In the genomic region with DNA sequence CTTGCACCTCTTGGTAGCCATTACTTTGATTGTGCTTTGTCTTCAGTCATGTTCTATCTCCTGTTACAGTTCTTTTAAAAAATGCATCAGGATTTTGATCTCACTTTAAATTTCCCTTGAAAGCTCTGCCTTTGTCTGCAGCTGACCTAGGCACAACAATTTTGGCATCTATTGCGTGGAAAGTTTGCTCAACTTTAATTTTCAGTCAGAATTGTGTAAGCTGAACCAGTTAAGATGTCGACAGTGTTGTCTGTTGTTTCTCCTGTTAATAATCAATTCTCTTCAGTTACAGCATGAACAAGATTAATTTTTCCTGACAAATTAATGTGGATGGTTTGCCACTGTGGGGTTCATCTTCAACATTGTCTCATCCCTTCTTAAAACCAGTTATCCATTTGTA, we compare ENCODE assay signal across 33 cellular contexts. TPM values are rescaled to one million over a fixed set of nuclear protein-coding genes. Genes with fewer than 3 reads are reported as not detected.
DNase-seq lines count a peak whose midpoint lies in the region; ATAC-seq, FAIRE-seq and TF ChIP-seq lines count a peak whose summit lies in the region.
"Had no signal": no experiment of that assay in that cellular context is flagged by ENCODE, and none has a peak within 500 bp of the region (broad histone marks: within the 10 kb centered on the region; RNA-seq: fewer than 3 reads in every experiment).

No MANE protein-coding gene starts in this region.

- H3K79me2 ChIP-seq in HepG2 (ENCODE audit: insufficient read depth, low read length) = no peaks in the 10 kb centered on the region

- in situ Hi-C loops in HepG2 (cut with HindIII; ENCODE audit: extremely low pct_ligation_motif_present, low pct_unique_long_range_greater_than_20kb) = no loop called here

- H2AFZ ChIP-seq in HepG2 (ENCODE audit: low read length) = no peak overlapping the region

- ATAC-seq in HepG2 (no peak), left lobe of liver (peak; percentile 80), right lobe of liver (peak; percentile 45 to 88 (median 62))
- ATAC-seq: A549; CD8-positive, alpha-beta T cell had no signal

- intact Hi-C loops in HepG2 (cut with micrococcal nuclease; ENCODE audit: unreplicated experiment) = no loop called here
- intact Hi-C loops in right lobe of liver (cut with DNase I) = no loop called here

- no peak overlapping the region for H3K27ac ChIP-seq in liver (ENCODE audit: low read depth in 1 of 2, low read length in 2 of 2)
- H3K27ac ChIP-seq in HepG2 (ENCODE audit: extremely low read length, insufficient read depth, low read length) = no peak overlapping the region
- no peak overlapping the region for H3K27ac ChIP-seq in right lobe of liver
- H3K27ac ChIP-seq: 22Rv1; A549; BLaER1; BLaER1 treated with 17β-estradiol and CSF1 and Interleukin-3, amounts not matched to agents 10 nM and 100 nM; C4-2B had no signal

- no TSS peak for BruUV-seq in HepG2 (replicated peaks; lab: Mats Ljungman, UMichigan)

- POLR2A ChIA-PET in HepG2 (lab: Yijun Ruan, JAX) = no interaction called here

- peaks cover 0 to 1% (median 0%) of the 10 kb centered on the region in 4 donors for H3K9me3 ChIP-seq in liver (ENCODE audit: control insufficient read depth in 4 of 4, low read length in 3 of 4)
- H3K9me3 ChIP-seq in HepG2 (ENCODE audit: low read length) = no peaks in the 10 kb centered on the region
- no peaks in the 10 kb centered on the region for H3K9me3 ChIP-seq in right lobe of liver
- H3K9me3 ChIP-seq: A549, BE2C had no signal

- FAIRE-seq in HepG2 (lab: Jason Lieb, UNC) = no peak
- FAIRE-seq: A204.1, A549, D721Med had no signal

- H3K9ac ChIP-seq in liver (ENCODE audit: low read depth in 1 of 2, low read length in 2 of 2) (no peak overlapping the region), HepG2 (ENCODE audit: insufficient read depth, low read depth, low read length) (no peak overlapping the region)
- H3K9ac ChIP-seq: BLaER1; BLaER1 treated with 17β-estradiol and CSF1 and Interleukin-3, amounts not matched to agents 10 nM and 100 nM had no signal

- H3K27me3 ChIP-seq in liver (ENCODE audit: control insufficient read depth in 4 of 4, insufficient read depth in 4 of 4, low read length in 3 of 4) (no peaks in the 10 kb centered on the region), HepG2 (ENCODE audit: control insufficient read depth in 1 of 2, insufficient read depth in 2 of 2, low read length in 2 of 2) (no peaks in the 10 kb centered on the region), right lobe of liver (no peaks in the 10 kb centered on the region)
- H3K27me3 ChIP-seq: BLaER1; BLaER1 treated with 17β-estradiol and CSF1 and Interleukin-3, amounts not matched to agents 10 nM and 100 nM had no signal

- CTCF ChIA-PET in HepG2 (lab: Yijun Ruan, JAX; ENCODE audit: low intra/inter-chr PET ratio, low total read pairs) = no interaction called here

- TF ChIP-seq POLR2A in HepG2 (IDR thresholded peaks at IDR 0.05; ENCODE audit: insufficient read depth in 1 of 2, low read depth in 2 of 2, low read length in 2 of 2) (no peak), right lobe of liver (IDR thresholded peaks at IDR 0.05) (no peak)

- WGBS in liver = 39% methylated on average over 2 of the region's 2 CpGs
- 3% methylated on average over 2 of the region's 2 CpGs for WGBS in HepG2 (ENCODE audit: low lambda C conversion rate)
- 12% methylated on average over 2 of the region's 2 CpGs for WGBS in right lobe of liver (ENCODE audit: insufficient coverage, low coverage, low lambda C conversion rate, missing lambda C conversion rate)

- H4K20me1 ChIP-seq in HepG2 (ENCODE audit: insufficient read depth, low read length) = no peaks in the 10 kb centered on the region
- H4K20me1 ChIP-seq: BLaER1; BLaER1 treated with 17β-estradiol and CSF1 and Interleukin-3, amounts not matched to agents 10 nM and 100 nM had no signal

- DNase-seq in HepG2 (ENCODE audit: low spot score) = no peak
- DNase-seq in left lobe of liver (ENCODE audit: low spot score) = no peak
- no peak for DNase-seq in right lobe of liver
- no peak for DNase-seq in GM20000 (ENCODE audit: low spot score)
- no peak for DNase-seq in NK-92 (lab: John Stamatoyannopoulos, UW; ENCODE audit: unreplicated experiment)
- DNase-seq: 8988T; ACHN; AML-193; BE2C; C1 segment of cervical spinal cord; Caco-2; Calu3; CD4-positive, alpha-beta memory T cell; CD4-positive, alpha-beta T cell; CD4-positive, CD25-positive, alpha-beta regulatory T cell; CD8-positive, alpha-beta memory T cell; CD8-positive, alpha-beta T cell; COR-L47; DMS 273 treated with DMSO at 0.1 percent for 48 hours; DMS153; DMS53; DMS79; DMS79 treated with DMSO at 0.1 percent for 48 hours; DND-41; EL had no signal

- H3K4me2 ChIP-seq in HepG2 (ENCODE audit: low read depth, low read length) = no peak overlapping the region
- H3K4me2 ChIP-seq: A549; BLaER1; BLaER1 treated with 17β-estradiol and CSF1 and Interleukin-3, amounts not matched to agents 10 nM and 100 nM had no signal

- no peaks in the 10 kb centered on the region for H3K4me1 ChIP-seq in liver (ENCODE audit: control insufficient read depth in 4 of 4, insufficient read depth in 4 of 4, low read length in 3 of 4)
- no peaks in the 10 kb centered on the region for H3K4me1 ChIP-seq in HepG2 (ENCODE audit: insufficient read depth, low read length)
- no peaks in the 10 kb centered on the region for H3K4me1 ChIP-seq in right lobe of liver
- H3K4me1 ChIP-seq: A549; BE2C; BLaER1; BLaER1 treated with 17β-estradiol and CSF1 and Interleukin-3, amounts not matched to agents 10 nM and 100 nM; Caco-2 had no signal

- H3K4me3 ChIP-seq in liver (ENCODE audit: low read depth in 1 of 3, low read length in 3 of 3) = no peak overlapping the region
- H3K4me3 ChIP-seq in HepG2 (replicated peaks in 1 of 3; ENCODE audit: insufficient read depth in 1 of 3, low read depth in 2 of 3, low read length in 3 of 3) = no peak overlapping the region
- no peak overlapping the region for H3K4me3 ChIP-seq in right lobe of liver
- H3K4me3 ChIP-seq: A549; BLaER1; BLaER1 treated with 17β-estradiol and CSF1 and Interleukin-3, amounts not matched to agents 10 nM and 100 nM had no signal

- TF ChIP-seq CTCF in liver (IDR thresholded peaks at IDR 0.05; ENCODE audit: low read depth, low read length, missing input control) (no peak), HepG2 (CRISPR knock-in tag; IDR thresholded peaks at IDR 0.05) (no peak), right lobe of liver (IDR thresholded peaks at IDR 0.05) (no peak), GM20000 (IDR thresholded peaks at IDR 0.05; ENCODE audit: extremely low read depth, missing control alignments) (no peak)

- no peak for TF ChIP-seq EP300 in HepG2 (IDR thresholded peaks at IDR 0.05; ENCODE audit: low read depth in 2 of 2, low read length in 2 of 2)
- TF ChIP-seq EP300 in HepG2 (CRISPR knock-in tag; IDR thresholded peaks at IDR 0.05; ENCODE audit: borderline replicate concordance) = no peak

- no peaks in the 10 kb centered on the region for H3K36me3 ChIP-seq in liver (ENCODE audit: control insufficient read depth in 4 of 4, insufficient read depth in 3 of 4, low read depth in 1 of 4, low read length in 3 of 4)
- no peaks in the 10 kb centered on the region for H3K36me3 ChIP-seq in HepG2 (replicated peaks in 1 of 2; ENCODE audit: control insufficient read depth in 1 of 2, insufficient read depth in 2 of 2, low read length in 2 of 2)
- H3K36me3 ChIP-seq in right lobe of liver = no peaks in the 10 kb centered on the region
- H3K36me3 ChIP-seq: BE2C; BLaER1; BLaER1 treated with 17β-estradiol and CSF1 and Interleukin-3, amounts not matched to agents 10 nM and 100 nM had no signal

- TF ChIP-seq RAD21 in liver (IDR thresholded peaks at IDR 0.05) (no peak), HepG2 (CRISPR knock-in tag; IDR thresholded peaks at IDR 0.05) (no peak)

TF ChIP-seq in liver, 16 proteins besides CTCF, POLR2A, EP300 and RAD21 (continues in another document):
- TF ChIP-seq TAF1 (conservative IDR thresholded peaks at IDR 0.05) (no peak), NR2F2 (IDR thresholded peaks at IDR 0.05) (no peak)

TF ChIP-seq in HepG2, 621 proteins besides CTCF, POLR2A, EP300 and RAD21:
- TF ChIP-seq ZBTB8A (CRISPR knock-in tag; IDR thresholded peaks at IDR 0.05; ENCODE audit: borderline replicate concordance, low read depth) (no peak), SMC3 (IDR thresholded peaks at IDR 0.05; ENCODE audit: low read length) (no peak)

RNA-seq across cellular contexts. Expression of a gene that starts 34.9 kb away (rescaled TPM):
- total RNA-seq in liver = 10 to 100 TPM in 1 of 2 donors, 1 to 10 TPM in 1; 6.4 to 21.7 TPM
- polyA plus RNA-seq in liver = 10 to 100 TPM in 1 of 2 donors, 1 to 10 TPM in 1; 8.9 to 10.7 TPM
- total RNA-seq in HepG2 (2016; rRNA removed; fragmentation: Illumina TruSeq; extraction: Trizol) = 15.5 and 16.7 TPM in 2 replicates
- 1.9 and 2.5 TPM in 2 replicates for total RNA-seq in HepG2 (2016; cell fraction: cytosol; rRNA removed; fragmentation: Illumina TruSeq; extraction: Trizol; ENCODE audit: low read depth)
- total RNA-seq in HepG2 (2016; cell fraction: insoluble cytoplasmic fraction; rRNA removed; fragmentation: Illumina TruSeq; extraction: Trizol) = 14.8 and 17.2 TPM in 2 replicates
- total RNA-seq in HepG2 (2016; cell fraction: membrane; rRNA removed; fragmentation: Illumina TruSeq; extraction: Trizol) = 9.3 and 10.2 TPM in 2 replicates
- 21.2 and 23.1 TPM in 2 replicates for total RNA-seq in HepG2 (2016; cell fraction: nucleus; rRNA removed; fragmentation: Illumina TruSeq; extraction: Trizol)
- polyA plus RNA-seq in HepG2 (2011; rRNA removed) = 3.1 and 3.8 TPM in 2 replicates
- 1.9 and 2.8 TPM in 2 replicates for polyA plus RNA-seq in HepG2 (2011; cell fraction: cytosol; rRNA removed)
- polyA plus RNA-seq in HepG2 (2011; cell fraction: nucleus; rRNA removed) = 4.5 and 5.1 TPM in 2 replicates
- 5.9 and 7.7 TPM in 2 replicates for polyA plus RNA-seq in HepG2 (2012)
- 1.2 TPM in 2 replicates for polyA plus RNA-seq in HepG2 (2016; cell fraction: cytosol; fragmentation: Illumina TruSeq; extraction: Trizol; ENCODE audit: low read depth)
- polyA plus RNA-seq in HepG2 (2016; cell fraction: insoluble cytoplasmic fraction; fragmentation: Illumina TruSeq; extraction: Trizol; ENCODE audit: low read depth) = 11.5 and 12.0 TPM in 2 replicates
- polyA plus RNA-seq in HepG2 (2016; cell fraction: membrane; fragmentation: Illumina TruSeq; extraction: Trizol; ENCODE audit: low read depth) = 3.6 and 4.8 TPM in 2 replicates
- 11.2 and 11.6 TPM in 2 replicates for polyA plus RNA-seq in HepG2 (2016; cell fraction: nucleus; fragmentation: Illumina TruSeq; extraction: Trizol; ENCODE audit: insufficient read depth, low read depth)
- polyA minus RNA-seq in HepG2 (2011; rRNA and poly(A)+ RNA removed; ENCODE audit: low replicate concordance) = 2.8 and 5.2 TPM in 2 replicates
- polyA minus RNA-seq in HepG2 (2011; cell fraction: cytosol; rRNA and poly(A)+ RNA removed) = 6.3 and 8.1 TPM in 2 replicates
- polyA minus RNA-seq in HepG2 (2011; cell fraction: nucleus; rRNA and poly(A)+ RNA removed) = 37.7 and 39.1 TPM in 2 replicates
- total RNA-seq in left lobe of liver = 14.4 TPM
- 10 to 100 TPM in 5 of 6 experiments, 1 to 10 TPM in 1; 8.5 to 16.8 (median 13.8) TPM for total RNA-seq in right lobe of liver
